Comparison of ENCODE assay signal across 19 cellular contexts in the genomic region with DNA sequence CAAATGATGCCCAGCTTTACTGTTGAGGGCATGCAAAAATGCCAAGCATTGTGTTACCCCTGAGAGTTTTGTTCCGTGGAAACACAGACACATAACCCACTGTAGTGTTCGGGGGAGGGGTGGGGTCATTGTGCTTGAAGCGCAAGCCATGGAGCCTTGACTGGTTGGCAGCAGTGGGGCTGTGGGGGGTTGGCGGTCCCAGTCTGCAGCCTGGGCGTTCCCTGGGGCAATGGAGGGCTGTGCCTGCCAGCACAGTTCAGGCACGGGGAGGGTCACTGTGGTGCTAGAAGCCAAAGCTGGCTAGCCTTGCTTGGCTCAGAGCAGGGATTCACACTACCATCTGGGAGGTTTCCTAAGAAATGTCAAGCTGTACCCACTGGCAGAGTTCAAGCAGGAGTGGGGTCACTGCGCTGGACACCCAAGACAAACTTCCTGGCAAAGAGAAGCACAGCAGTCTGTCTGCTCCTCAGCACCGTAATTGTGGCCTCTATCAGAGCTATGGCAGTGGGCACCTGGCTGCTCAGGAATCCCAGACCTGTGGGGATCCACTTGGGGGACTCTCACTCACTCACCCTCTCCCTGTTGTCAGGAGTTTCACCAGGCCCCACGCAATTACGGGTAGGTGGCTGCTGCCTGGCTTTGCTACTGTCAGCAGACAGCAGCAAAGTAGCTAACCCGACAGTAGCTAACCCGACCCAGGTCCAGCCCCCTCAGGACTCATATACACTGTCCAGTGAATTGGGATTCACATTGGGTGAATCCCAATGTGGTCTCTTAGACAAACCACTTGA.
DNase-seq lines count a peak whose midpoint lies in the region; ATAC-seq and TF ChIP-seq lines count a peak whose summit lies in the region.
"Had no signal": no experiment of that assay in that cellular context is flagged by ENCODE, and none has a peak within 500 bp of the region (broad histone marks: within the 10 kb centered on the region; RNA-seq: fewer than 3 reads in every experiment).

No MANE protein-coding gene starts in this region.

- H3F3A ChIP-seq in smooth muscle cell (ENCODE audit: low read depth): no peaks in the 10 kb centered on the region

- H3K36me3 Mint-ChIP-seq in chondrocyte (ENCODE audit: low read depth): no peaks in the 10 kb centered on the region
- H3K36me3 Mint-ChIP-seq: CD4-positive, CD25-positive, alpha-beta regulatory T cell had no signal

- TF ChIP-seq POLR2A in spleen (IDR thresholded peaks at IDR 0.05): no peak

- no peaks in the 10 kb centered on the region for H3K4me1 Mint-ChIP-seq in chondrocyte (ENCODE audit: low read depth)
- H3K4me1 Mint-ChIP-seq: CD4-positive, CD25-positive, alpha-beta regulatory T cell; CD8-positive, alpha-beta memory T cell had no signal

- H3K27me3 ChIP-seq in spleen (replicated peaks in 1 of 7) (no peaks in the 10 kb centered on the region), aorta (ENCODE audit: control insufficient read depth in 1 of 2, insufficient read depth in 2 of 2, low read length in 1 of 2) (no peaks in the 10 kb centered on the region), smooth muscle cell (ENCODE audit: low read depth) (no peaks in the 10 kb centered on the region)
- H3K27me3 ChIP-seq: BE2C had no signal

- peaks cover 0 to 37% (median 15%) of the 10 kb centered on the region in 8 donors for H3K9me3 ChIP-seq in spleen
- no peaks in the 10 kb centered on the region for H3K9me3 ChIP-seq in aorta (ENCODE audit: control insufficient read depth, low read length)
- H3K9me3 ChIP-seq in smooth muscle cell (replicated peaks; ENCODE audit: low read depth): no peaks in the 10 kb centered on the region
- H3K9me3 ChIP-seq: BE2C had no signal

- H2AFZ ChIP-seq in smooth muscle cell (ENCODE audit: low read depth): no peak overlapping the region

- H3K27me3 Mint-ChIP-seq in chondrocyte (ENCODE audit: low read depth): peaks cover 2% of the 10 kb centered on the region
- H3K27me3 Mint-ChIP-seq: CD4-positive, CD25-positive, alpha-beta regulatory T cell; CD8-positive, alpha-beta memory T cell had no signal

- WGBS in spleen, 5 donors: 63 to 85% (median 79%) methylated on average over 7 to 12 of the region's 12 CpGs
- 82 to 84% methylated on average over 12 of the region's 12 CpGs for WGBS in aorta, 2 donors
- whole genome bisulfite sequencing in smooth muscle cell (ENCODE audit: low lambda C conversion rate): 94% methylated on average over 12 of the region's 12 CpGs

- H3K27ac ChIP-seq in spleen (no peak overlapping the region), aorta (ENCODE audit: low read depth in 1 of 2, low read length in 2 of 2) (no peak overlapping the region), smooth muscle cell (ENCODE audit: low read depth) (no peak overlapping the region)

- H3K4me3 ChIP-seq in spleen (no peak overlapping the region), aorta (ENCODE audit: low read length in 2 of 2) (no peak overlapping the region), smooth muscle cell (no peak overlapping the region)

- no peak overlapping the region for H3K27ac Mint-ChIP-seq in chondrocyte (ENCODE audit: unreplicated experiment)
- H3K27ac Mint-ChIP-seq: CD4-positive, CD25-positive, alpha-beta regulatory T cell; CD8-positive, alpha-beta memory T cell; HFFc6 had no signal

- H4K20me1 ChIP-seq in smooth muscle cell (ENCODE audit: low read depth): no peaks in the 10 kb centered on the region

- peaks cover 3% of the 10 kb centered on the region for H3K9me3 Mint-ChIP-seq in chondrocyte (ENCODE audit: low read depth)

- intact Hi-C loops in spleen (cut with DNase I; ENCODE audit: low total_unique reads) (no loop called here), aorta (cut with DNase I) (no loop called here)

- peak; percentile 38 for ATAC-seq in aorta (ENCODE audit: low FRiP score)
- ATAC-seq in HG03378 (IDR thresholded peaks at IDR 0.05; ENCODE audit: unreplicated experiment): no peak
- ATAC-seq: HCT116 had no signal

- H3K4me2 ChIP-seq in smooth muscle cell: no peak overlapping the region

- no peak overlapping the region for H3K9ac ChIP-seq in smooth muscle cell (ENCODE audit: low read depth)

- H3K4me3 Mint-ChIP-seq in chondrocyte (ENCODE audit: unreplicated experiment): no peak overlapping the region
- H3K4me3 Mint-ChIP-seq: CD4-positive, CD25-positive, alpha-beta regulatory T cell; CD8-positive, alpha-beta memory T cell; HFFc6 had no signal

- H3K4me1 ChIP-seq in spleen (no peaks in the 10 kb centered on the region), aorta (ENCODE audit: control insufficient read depth in 1 of 2, insufficient read depth in 2 of 2, low read length in 2 of 2) (no peaks in the 10 kb centered on the region), smooth muscle cell (ENCODE audit: low read depth) (no peaks in the 10 kb centered on the region)
- H3K4me1 ChIP-seq: BE2C had no signal

- H3K79me2 ChIP-seq in smooth muscle cell (ENCODE audit: low read depth): no peaks in the 10 kb centered on the region

- no peak for TF ChIP-seq CTCF in chondrocyte (IDR thresholded peaks at IDR 0.05)
- TF ChIP-seq CTCF in spleen (IDR thresholded peaks at IDR 0.05 in 8 of 11, conservative IDR thresholded peaks at IDR 0.05 in 3 of 11): no peak
- TF ChIP-seq CTCF in smooth muscle cell (IDR thresholded peaks at IDR 0.05; ENCODE audit: borderline replicate concordance, insufficient read depth, poor library complexity, severe bottlenecking): no peak

- DNase-seq in chondrocyte (ENCODE audit: low spot score): peak; percentile 49
- DNase-seq in mesenteric fat pad (ENCODE audit: low spot score): peak; percentile 71
- peak; percentile 44 for DNase-seq in spleen
- no peak for DNase-seq in aorta
- DNase-seq in globus pallidus (ENCODE audit: low spot score): no peak
- no peak for DNase-seq in smooth muscle cell (lab: John Stamatoyannopoulos, UW; ENCODE audit: unreplicated experiment)
- DNase-seq: BE2C; C1 segment of cervical spinal cord; CD4-positive, CD25-positive, alpha-beta regulatory T cell; CD8-positive, alpha-beta memory T cell; COR-L47; DMS79; GDM1; GOT3; H7; HFFc6; IMR-90 had no signal

- H3K36me3 ChIP-seq in spleen (no peaks in the 10 kb centered on the region), aorta (ENCODE audit: control insufficient read depth in 1 of 2, insufficient read depth in 2 of 2, low read length in 1 of 2) (no peaks in the 10 kb centered on the region), smooth muscle cell (ENCODE audit: low read depth) (no peaks in the 10 kb centered on the region)
- H3K36me3 ChIP-seq: BE2C had no signal

Comparison
In these comparisons a context has a peak if more than half of its experiments do, and no peak if none do; other contexts are left out.
1. DNase-seq: peak in chondrocyte (single experiment), mesenteric fat pad (single experiment) and spleen (single experiment); none in aorta (0 of 2), globus pallidus (single experiment) and smooth muscle cell (single experiment).